ENCODE assay signal across 21 cellular contexts in the genomic region with DNA sequence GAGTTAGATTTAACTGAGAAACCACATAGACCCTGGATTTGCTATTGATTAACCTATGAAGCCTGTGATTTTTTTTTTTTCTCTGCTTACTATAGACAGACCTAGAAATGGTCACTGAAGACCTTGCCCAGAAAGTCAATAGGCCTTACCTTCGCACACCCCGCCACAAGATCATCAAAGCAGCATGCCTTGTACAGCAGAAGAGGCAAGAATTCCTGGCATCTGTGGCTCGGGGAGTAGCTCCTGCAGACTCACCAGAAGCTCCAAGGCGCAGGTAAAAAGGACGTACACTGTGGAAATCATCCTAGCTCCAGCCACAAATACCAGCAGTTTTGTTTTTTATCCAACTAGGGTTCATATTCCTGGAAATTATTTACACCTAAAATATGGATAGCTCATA. TPM values are rescaled to one million over a fixed set of nuclear protein-coding genes. Genes with fewer than 3 reads are reported as not detected.
A peak's percentile ranks its signal among the peaks of the same experiment; 100 is the strongest.
DNase-seq lines count a peak whose midpoint lies in the region; TF ChIP-seq lines count a peak whose summit lies in the region.
"Had no signal": no experiment of that assay in that cellular context is flagged by ENCODE, and none has a peak within 500 bp of the region (broad histone marks: within the 10 kb centered on the region; RNA-seq: fewer than 3 reads in every experiment).

No MANE protein-coding gene starts in this region.

- intact Hi-C loops in Caco-2 (cut with micrococcal nuclease; ENCODE audit: unreplicated experiment) (no loop called here), dorsolateral prefrontal cortex (cut with DNase I) (no loop called here)

- H3K4me3 Mint-ChIP-seq in Caco-2 (ENCODE audit: unreplicated experiment) (no peak overlapping the region), endodermal cell (no peak overlapping the region), nephron progenitor cell (no peak overlapping the region)
- H3K4me3 Mint-ChIP-seq: CD14-positive monocyte; CD4-positive, alpha-beta T cell; CD8-positive, alpha-beta memory T cell; HFFc6 had no signal

- no peak overlapping the region for H3K27ac ChIP-seq in endodermal cell (ENCODE audit: low read depth, low read length)
- peak overlapping the region in 5 of 59 donors; percentile 14 to 71 (median 25) for H3K27ac ChIP-seq in dorsolateral prefrontal cortex
- H3K27ac ChIP-seq: A549; BLaER1 treated with 17β-estradiol and CSF1 and Interleukin-3, amounts not matched to agents 10 nM and 100 nM had no signal

- WGBS in endodermal cell (ENCODE audit: insufficient coverage in 1 of 2, insufficient read length in 1 of 2), 2 experiments, result 98% methylated on average over 5 of the region's 5 CpGs

- no peaks in the 10 kb centered on the region for H3K9me3 Mint-ChIP-seq in Caco-2 (ENCODE audit: unreplicated experiment)
- H3K9me3 Mint-ChIP-seq in endodermal cell, result no peaks in the 10 kb centered on the region
- H3K9me3 Mint-ChIP-seq in nephron progenitor cell, result no peaks in the 10 kb centered on the region
- H3K9me3 Mint-ChIP-seq: CD14-positive monocyte; CD4-positive, alpha-beta T cell; CD8-positive, alpha-beta memory T cell; HFFc6 had no signal

- peak; percentile 51 to 63 for DNase-seq in Caco-2
- DNase-seq in endodermal cell, result no peak
- DNase-seq in nephron progenitor cell, result no peak
- no peak for DNase-seq in SHP77 (lab: John Stamatoyannopoulos, UW)
- DNase-seq in dorsolateral prefrontal cortex, result no peak
- DNase-seq in NCI-H345 (lab: John Stamatoyannopoulos, UW), result no peak
- DNase-seq: 8988T; ACHN; AML-193; BE2C; Calu3; CD4-positive, alpha-beta T cell; CD8-positive, alpha-beta memory T cell; DMS53; DMS79 treated with DMSO at 0.1 percent for 48 hours; GOT3; HFFc6 had no signal

- H3K27me3 ChIP-seq in Caco-2 (replicated peaks; ENCODE audit: control insufficient read depth, insufficient read depth, low read length), result no peaks in the 10 kb centered on the region
- H3K27me3 ChIP-seq in endodermal cell (ENCODE audit: control insufficient read depth, insufficient read depth, low read length, poor library complexity, severe bottlenecking), result no peaks in the 10 kb centered on the region
- H3K27me3 ChIP-seq in dorsolateral prefrontal cortex, result no peaks in the 10 kb centered on the region
- H3K27me3 ChIP-seq: BE2C; BLaER1 treated with 17β-estradiol and CSF1 and Interleukin-3, amounts not matched to agents 10 nM and 100 nM had no signal

- peaks cover 1% of the 10 kb centered on the region; the same call in 1 of the 2 replicates for H3K36me3 ChIP-seq in Caco-2 (ENCODE audit: control insufficient read depth, insufficient read depth, low read length)
- H3K36me3 ChIP-seq in endodermal cell (ENCODE audit: control insufficient read depth, insufficient read depth, low read length), result peaks cover 44% of the 10 kb centered on the region
- H3K36me3 ChIP-seq: HAP-1 had no signal

- H3K36me3 Mint-ChIP-seq in Caco-2 (ENCODE audit: insufficient read depth, unreplicated experiment) (peaks cover 11% of the 10 kb centered on the region), endodermal cell (ENCODE audit: low read depth) (peaks cover 18% of the 10 kb centered on the region), nephron progenitor cell (ENCODE audit: low read depth) (peaks cover 27% of the 10 kb centered on the region)

- H3K4me1 ChIP-seq in Caco-2 (no peaks in the 10 kb centered on the region), endodermal cell (ENCODE audit: control insufficient read depth, insufficient read depth, low read length) (no peaks in the 10 kb centered on the region)
- H3K4me1 ChIP-seq: A549; BE2C; BLaER1 treated with 17β-estradiol and CSF1 and Interleukin-3, amounts not matched to agents 10 nM and 100 nM had no signal

- no TSS peak for BruUV-seq in Caco-2 (replicated peaks; lab: Mats Ljungman, UMichigan)

- H3K9me3 ChIP-seq in Caco-2 (no peaks in the 10 kb centered on the region), endodermal cell (ENCODE audit: control insufficient read depth, low read length) (no peaks in the 10 kb centered on the region)
- H3K9me3 ChIP-seq: A549; BE2C; BLaER1 treated with 17β-estradiol and CSF1 and Interleukin-3, amounts not matched to agents 10 nM and 100 nM; HAP-1 had no signal

- H3K27me3 Mint-ChIP-seq in Caco-2 (ENCODE audit: insufficient read depth, unreplicated experiment), result no peaks in the 10 kb centered on the region
- H3K27me3 Mint-ChIP-seq in endodermal cell (ENCODE audit: insufficient read depth), result no peaks in the 10 kb centered on the region
- H3K27me3 Mint-ChIP-seq in nephron progenitor cell (ENCODE audit: low read depth, poor library complexity), result no peaks in the 10 kb centered on the region
- H3K27me3 Mint-ChIP-seq: CD4-positive, alpha-beta T cell; CD8-positive, alpha-beta memory T cell had no signal

- CTCF ChIA-PET in Caco-2 (lab: Charles Lee), result interaction anchor here (0.9 kb wide), 1 partner anchor 56 kb away, joined by 4 read pairs; no protein-coding TSS in a partner anchor

- TF ChIP-seq CTCF in Caco-2 (IDR thresholded peaks at IDR 0.05; ENCODE audit: insufficient read depth in 1 of 2, low read depth in 1 of 2, low read length in 1 of 2, severe bottlenecking in 1 of 2, unreplicated experiment in 1 of 2) (no peak), endodermal cell (conservative IDR thresholded peaks at IDR 0.05) (no peak), nephron progenitor cell (IDR thresholded peaks at IDR 0.05) (no peak), dorsolateral prefrontal cortex (IDR thresholded peaks at IDR 0.05 in 54 of 56, conservative IDR thresholded peaks at IDR 0.05 in 2 of 56; ENCODE audit: low read depth in 1 of 56, partially characterized antibody in 56 of 56) (no peak)

- H3K27ac Mint-ChIP-seq in Caco-2 (ENCODE audit: unreplicated experiment) (no peak overlapping the region), endodermal cell (peak overlapping the region; percentile 45), nephron progenitor cell (peak overlapping the region; percentile 59)
- H3K27ac Mint-ChIP-seq: CD14-positive monocyte; CD4-positive, alpha-beta T cell; HFFc6 had no signal

- POLR2A ChIA-PET in Caco-2 (lab: Charles Lee), result no interaction called here

- no peak overlapping the region for H3K9ac ChIP-seq in endodermal cell (ENCODE audit: extremely low read depth, low read length, poor library complexity, severe bottlenecking)
- H3K9ac ChIP-seq: BLaER1 treated with 17β-estradiol and CSF1 and Interleukin-3, amounts not matched to agents 10 nM and 100 nM had no signal

- no peak overlapping the region for H3K4me3 ChIP-seq in Caco-2 (ENCODE audit: low read depth, low read length)
- no peak overlapping the region for H3K4me3 ChIP-seq in endodermal cell (ENCODE audit: low read length)
- H3K4me3 ChIP-seq in dorsolateral prefrontal cortex, result no peak overlapping the region
- H3K4me3 ChIP-seq: A549; BLaER1 treated with 17β-estradiol and CSF1 and Interleukin-3, amounts not matched to agents 10 nM and 100 nM; HAP-1 had no signal

- H3K4me1 Mint-ChIP-seq in Caco-2 (ENCODE audit: low read depth, unreplicated experiment) (no peaks in the 10 kb centered on the region), endodermal cell (peaks cover 3% of the 10 kb centered on the region), nephron progenitor cell (no peaks in the 10 kb centered on the region)
- H3K4me1 Mint-ChIP-seq: CD14-positive monocyte; CD8-positive, alpha-beta memory T cell had no signal

RNA-seq across cellular contexts. Expression of a gene that starts 56.2 kb away (rescaled TPM):
- total RNA-seq in Caco-2 (2022) (36.7 and 38.2 TPM in 2 replicates), endodermal cell (10 to 100 TPM; 47.8 to 69.8 TPM), dorsolateral prefrontal cortex (10 to 100 TPM; 31.7 to 95.3 (median 53.2) TPM)
- 48.9 TPM for polyA plus RNA-seq in endodermal cell (2013, experiment 1 of 2)
- 43.8 TPM for polyA plus RNA-seq in endodermal cell (2013, experiment 2 of 2)

Comparison
In these comparisons a context has a peak if more than half of its experiments do, and no peak if none do; other contexts are left out.
1. DNase-seq: peak in Caco-2 (2 of 2); none in endodermal cell (single experiment), nephron progenitor cell (single experiment), SHP77 (0 of 2), dorsolateral prefrontal cortex (0 of 10) and NCI-H345 (single experiment).